In genomic region chr16:28879841-28880588, GRCh38 we compare ENCODE assay signal across 8 cellular contexts. TPM values are rescaled to one million over a fixed set of nuclear protein-coding genes. Genes with fewer than 3 reads are reported as not detected.
A peak's percentile ranks its signal among the peaks of the same experiment; 100 is the strongest.
DNase-seq lines count a peak whose midpoint lies in the region; ATAC-seq and TF ChIP-seq lines count a peak whose summit lies in the region.

No MANE protein-coding gene starts in this region.

- intact Hi-C loops in heart left ventricle (cut with DNase I): loop anchor here in 6 of 10 donors (2.0 to 5.0 kb wide), 5 partner anchors 42 to 67 kb away; partner anchors contain the start of gene ATXN2L (in 1 of the 6)

- H3K27ac ChIP-seq in SU-DHL-6 (ENCODE audit: low read depth, low read length): peak overlapping the region; percentile 44; the same call in 1 of the 2 replicates
- H3K27ac ChIP-seq in heart left ventricle: peak overlapping the region in 4 of 12 donors; percentile 24 to 56 (median 34)
- peak overlapping the region in 2 of 4 donors; percentile 19 to 52 for H3K27ac ChIP-seq in tibial nerve

- H3K27me3 Mint-ChIP-seq in activated naive CD8-positive, alpha-beta T cell treated with anti-CD3 and anti-CD28 coated beads, Interleukin-2, amount 10 ng/mL, durations not matched to agents 7 days and 5 days: no peaks in the 10 kb centered on the region

- no peaks in the 10 kb centered on the region for H4K20me1 ChIP-seq in SU-DHL-6 (ENCODE audit: low read depth, low read length)

- peak overlapping the region; percentile 82 for H3K27ac Mint-ChIP-seq in activated naive CD8-positive, alpha-beta T cell treated with anti-CD3 and anti-CD28 coated beads, Interleukin-2, amount 10 ng/mL, durations not matched to agents 7 days and 5 days

- DNase-seq in GM10266 (ENCODE audit: extremely low spot score): peak; percentile 98
- DNase-seq in NCI-H1417 (lab: John Stamatoyannopoulos, UW): peak; percentile 78 to 94 (median 94)
- peak; percentile 89 for DNase-seq in activated naive CD8-positive, alpha-beta T cell treated with anti-CD3 and anti-CD28 coated beads, Interleukin-2, amount 10 ng/mL, durations not matched to agents 7 days and 5 days
- peak; percentile 88 to 93 (median 89) for DNase-seq in heart left ventricle
- DNase-seq in pons (ENCODE audit: low spot score): peak; percentile 79
- peak; percentile 76 to 79 for DNase-seq in tibial nerve (ENCODE audit: low spot score in 2 of 2)

- peaks cover 4% of the 10 kb centered on the region; the same call in 1 of the 2 replicates for H3K9me3 ChIP-seq in SU-DHL-6 (ENCODE audit: insufficient read depth, low read length)
- H3K9me3 ChIP-seq in heart left ventricle: no peaks in the 10 kb centered on the region
- no peaks in the 10 kb centered on the region for H3K9me3 ChIP-seq in tibial nerve

- peak overlapping the region; percentile 92 for H3K4me3 Mint-ChIP-seq in activated naive CD8-positive, alpha-beta T cell treated with anti-CD3 and anti-CD28 coated beads, Interleukin-2, amount 10 ng/mL, durations not matched to agents 7 days and 5 days

- H3K4me3 ChIP-seq in SU-DHL-6 (ENCODE audit: insufficient read depth, low read length, poor library complexity, severe bottlenecking) (peak overlapping the region; percentile 65), heart left ventricle (peak overlapping the region; percentile 29 to 92 (median 69)), tibial nerve (peak overlapping the region; percentile 37 to 84 (median 64))

- H3K9me3 Mint-ChIP-seq in activated naive CD8-positive, alpha-beta T cell treated with anti-CD3 and anti-CD28 coated beads, Interleukin-2, amount 10 ng/mL, durations not matched to agents 7 days and 5 days: no peaks in the 10 kb centered on the region

- H3K36me3 Mint-ChIP-seq in activated naive CD8-positive, alpha-beta T cell treated with anti-CD3 and anti-CD28 coated beads, Interleukin-2, amount 10 ng/mL, durations not matched to agents 7 days and 5 days: no peaks in the 10 kb centered on the region

- peaks cover 4% of the 10 kb centered on the region; the same call in 1 of the 2 replicates for H3K79me2 ChIP-seq in SU-DHL-6 (ENCODE audit: insufficient read depth, low read length)

- peak in 1 of 2 donors; percentile 43 for TF ChIP-seq POLR2A in heart left ventricle (IDR thresholded peaks at IDR 0.05)
- no peak for TF ChIP-seq POLR2A in tibial nerve (IDR thresholded peaks at IDR 0.05)

- H3K9me2 ChIP-seq in SU-DHL-6 (replicated peaks; ENCODE audit: insufficient read depth, low read length): no peaks in the 10 kb centered on the region

- H3K4me2 ChIP-seq in SU-DHL-6 (ENCODE audit: low read depth, low read length, poor library complexity, severe bottlenecking): peak overlapping the region; percentile 84

- TF ChIP-seq CTCF in GM10266 (IDR thresholded peaks at IDR 0.05; ENCODE audit: control insufficient read depth, insufficient read depth, low read depth, missing control alignments) (no peak), SU-DHL-6 (IDR thresholded peaks at IDR 0.05; ENCODE audit: insufficient read depth, low read length, poor library complexity, severe bottlenecking) (no peak), heart left ventricle (IDR thresholded peaks at IDR 0.05) (peak in 5 of 12 donors; percentile 7 to 40 (median 16)), tibial nerve (IDR thresholded peaks at IDR 0.05) (peak in 4 of 5 experiments; percentile 22 to 68 (median 40))

- H3K9ac ChIP-seq in SU-DHL-6 (ENCODE audit: low read length): peak overlapping the region; percentile 82

- no peaks in the 10 kb centered on the region for H3K27me3 ChIP-seq in SU-DHL-6 (ENCODE audit: low read length)
- peaks cover 0 to 10% (median 0%) of the 10 kb centered on the region in 9 donors for H3K27me3 ChIP-seq in heart left ventricle
- peaks cover 0 to 8% of the 10 kb centered on the region in 2 donors for H3K27me3 ChIP-seq in tibial nerve

- H3K36me3 ChIP-seq in SU-DHL-6 (ENCODE audit: low read length): no peaks in the 10 kb centered on the region
- H3K36me3 ChIP-seq in heart left ventricle: peaks cover 0 to 5% (median 0%) of the 10 kb centered on the region in 9 donors
- peaks cover 0 to 11% (median 0%) of the 10 kb centered on the region in 3 donors for H3K36me3 ChIP-seq in tibial nerve

- TF ChIP-seq EP300 in tibial nerve (IDR thresholded peaks at IDR 0.05): no peak

- peak overlapping the region; percentile 84 for H2AFZ ChIP-seq in SU-DHL-6 (ENCODE audit: low read depth, low read length, severe bottlenecking)

- POLR2A ChIA-PET in activated naive CD8-positive, alpha-beta T cell treated with anti-CD3 and anti-CD28 coated beads, Interleukin-2, amount 10 ng/mL, durations not matched to agents 7 days and 5 days (lab: Charles Lee): interaction anchor here (0.7 to 4.0 kb wide), 9 partner anchors 16 to 65 kb away, joined by 3 to 46 read pairs (median 5); partner anchors contain the start of genes ATXN2L, RABEP2, SH2B1 and TUFM

- 0 to 3% (median 1%) methylated on average over 27 to 66 of the region's 66 CpGs for WGBS in heart left ventricle, 4 donors
- WGBS in tibial nerve, 2 donors: 0 to 3% methylated on average over 19 to 46 of the region's 66 CpGs

- peak; percentile 85 for ATAC-seq in HG02623 (IDR thresholded peaks at IDR 0.05; ENCODE audit: unreplicated experiment)
- peak; percentile 94 for ATAC-seq in activated naive CD8-positive, alpha-beta T cell treated with anti-CD3 and anti-CD28 coated beads, Interleukin-2, amount 10 ng/mL, durations not matched to agents 7 days and 5 days (ENCODE audit: low read depth)
- peak; percentile 61 to 96 (median 94) for ATAC-seq in heart left ventricle

- H3F3A ChIP-seq in SU-DHL-6 (ENCODE audit: insufficient read depth): no peaks in the 10 kb centered on the region

- peaks cover 27% of the 10 kb centered on the region for H3K4me1 Mint-ChIP-seq in activated naive CD8-positive, alpha-beta T cell treated with anti-CD3 and anti-CD28 coated beads, Interleukin-2, amount 10 ng/mL, durations not matched to agents 7 days and 5 days

- H3K4me1 ChIP-seq in heart left ventricle (peaks cover 4 to 16% (median 11%) of the 10 kb centered on the region in 12 donors), tibial nerve (peaks cover 0 to 34% (median 11%) of the 10 kb centered on the region in 4 donors)

RNA-seq across cellular contexts. Expression of gene ATP2A1, which starts 1.7 kb away (rescaled TPM):
- total RNA-seq in activated naive CD8-positive, alpha-beta T cell treated with anti-CD3 and anti-CD28 coated beads, Interleukin-2, amount 10 ng/mL, durations not matched to agents 7 days and 5 days: 1 to 10 TPM; 2.5 to 4.6 TPM
- under 1 TPM in 5 of 9 donors, not detected in 4; 0.15 to 0.63 (median 0.52) TPM for total RNA-seq in heart left ventricle
- under 1 TPM; 0.06 to 0.19 TPM for polyA plus RNA-seq in heart left ventricle
- under 1 TPM; 0.20 to 0.90 (median 0.21) TPM for total RNA-seq in tibial nerve

RNA-seq across cellular contexts. Expression of gene SH2B1, which starts 16.4 kb away (rescaled TPM):
- total RNA-seq in activated naive CD8-positive, alpha-beta T cell treated with anti-CD3 and anti-CD28 coated beads, Interleukin-2, amount 10 ng/mL, durations not matched to agents 7 days and 5 days: 10 to 100 TPM; 78.9 to 81.0 TPM
- total RNA-seq in heart left ventricle: 10 to 100 TPM; 27.5 to 47.1 (median 34.7) TPM
- 10 to 100 TPM; 34.6 to 43.0 TPM for polyA plus RNA-seq in heart left ventricle
- 10 to 100 TPM; 33.7 to 44.8 (median 43.0) TPM for total RNA-seq in tibial nerve

RNA-seq across cellular contexts. Expression of gene TUFM, which starts 33.9 kb away (rescaled TPM):
- 100 to 1,000 TPM; 117 to 119 TPM for total RNA-seq in activated naive CD8-positive, alpha-beta T cell treated with anti-CD3 and anti-CD28 coated beads, Interleukin-2, amount 10 ng/mL, durations not matched to agents 7 days and 5 days
- total RNA-seq in heart left ventricle: 100 to 1,000 TPM; 179 to 250 (median 225) TPM
- polyA plus RNA-seq in heart left ventricle: 100 to 1,000 TPM; 281 to 384 TPM
- total RNA-seq in tibial nerve: 100 to 1,000 TPM in 3 of 4 donors, 10 to 100 TPM in 1; 88.1 to 136 (median 116) TPM

RNA-seq across cellular contexts. Expression of gene RABEP2, which starts 45.0 kb away (rescaled TPM):
- total RNA-seq in activated naive CD8-positive, alpha-beta T cell treated with anti-CD3 and anti-CD28 coated beads, Interleukin-2, amount 10 ng/mL, durations not matched to agents 7 days and 5 days: 10 to 100 TPM; 23.7 to 25.6 TPM
- total RNA-seq in heart left ventricle: 10 to 100 TPM; 10.2 to 22.3 (median 14.7) TPM
- polyA plus RNA-seq in heart left ventricle: 10 to 100 TPM; 22.3 to 31.1 TPM
- total RNA-seq in tibial nerve: 10 to 100 TPM; 30.3 to 57.0 (median 32.4) TPM

RNA-seq across cellular contexts. Expression of gene CD19, which starts 51.8 kb away (rescaled TPM):
- total RNA-seq in activated naive CD8-positive, alpha-beta T cell treated with anti-CD3 and anti-CD28 coated beads, Interleukin-2, amount 10 ng/mL, durations not matched to agents 7 days and 5 days: under 1 TPM; 0.40 to 0.83 TPM
- total RNA-seq in heart left ventricle (under 1 TPM in 2 of 9 donors, not detected in 7; 0.21 to 0.44 TPM), tibial nerve (1 to 10 TPM in 1 of 4 donors, under 1 TPM in 1, not detected in 2; 0.59 to 1.3 TPM)
- polyA plus RNA-seq in heart left ventricle: under 1 TPM; 0.10 to 0.23 TPM

Comparison
In these comparisons a context has a peak if more than half of its experiments do, and no peak if none do; other contexts are left out.
1. CTCF ChIP-seq: peak in tibial nerve (4 of 5); none in GM10266 (single experiment) and SU-DHL-6 (single experiment).
2. Peak in every context shown above with its lines, with median percentiles within 50 percentile points of each other: DNase-seq, ATAC-seq and H3K4me3 ChIP-seq.